ENCODE assay signal across 12 cellular contexts in the genomic region with DNA sequence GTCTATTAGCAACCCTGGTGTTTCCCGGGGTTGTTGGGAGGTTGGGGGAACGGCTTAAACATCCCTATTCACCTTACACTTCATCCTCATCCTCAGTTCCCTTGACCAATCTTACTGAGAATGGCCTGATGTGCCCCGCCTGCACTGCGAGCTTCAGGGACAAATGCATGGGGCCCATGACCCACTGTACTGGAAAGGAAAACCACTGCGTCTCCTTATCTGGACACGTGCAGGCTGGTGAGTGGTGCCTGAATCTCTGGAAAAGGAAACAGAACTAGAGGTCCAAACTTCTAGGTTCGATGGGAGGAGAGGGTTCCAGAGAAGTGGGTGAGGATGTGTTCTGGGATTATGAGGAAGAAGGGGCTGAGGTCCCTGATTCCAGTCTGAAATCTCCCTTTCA. TPM values are rescaled to one million over a fixed set of nuclear protein-coding genes. Genes with fewer than 3 reads are reported as not detected.
DNase-seq lines count a peak whose midpoint lies in the region; ATAC-seq and TF ChIP-seq lines count a peak whose summit lies in the region.
"Had no signal": no experiment of that assay in that cellular context is flagged by ENCODE, and none has a peak within 500 bp of the region (broad histone marks: within the 10 kb centered on the region; RNA-seq: fewer than 3 reads in every experiment).

No MANE protein-coding gene starts in this region.

- no peak overlapping the region for H2BK120ac ChIP-seq in mesendoderm (ENCODE audit: low read depth, low read length)

- H3K4ac ChIP-seq in mesendoderm (ENCODE audit: low read depth, low read length) = no peak overlapping the region

- peaks cover 6% of the 10 kb centered on the region for H3K36me3 Mint-ChIP-seq in activated naive CD4-positive, alpha-beta T cell treated with anti-CD3 and anti-CD28 coated beads for 36 hours (ENCODE audit: low read depth)
- H3K36me3 Mint-ChIP-seq in activated naive CD4-positive, alpha-beta T cell treated with anti-CD3 and anti-CD28 coated beads, Interleukin-2, amount 50 U/mL, for 72 hours = peaks cover 7 to 18% of the 10 kb centered on the region in 2 donors
- H3K36me3 Mint-ChIP-seq in activated naive CD8-positive, alpha-beta T cell = peaks cover 4% of the 10 kb centered on the region
- H3K36me3 Mint-ChIP-seq in MCF 10A (ENCODE audit: insufficient read depth, unreplicated experiment) = peaks cover 13% of the 10 kb centered on the region

- POLR2A ChIA-PET in MCF 10A (lab: Yijun Ruan, JAX) = no interaction called here

- no peak overlapping the region for H2BK15ac ChIP-seq in mesendoderm (replicated peaks; ENCODE audit: low read depth)

- peak overlapping the region; percentile 16 for H3K9ac ChIP-seq in mesendoderm (ENCODE audit: low read length)

- no peak overlapping the region for H3K18ac ChIP-seq in mesendoderm (ENCODE audit: low read length)

- H3K4me3 ChIP-seq in mesendoderm (ENCODE audit: low read length) = no peak overlapping the region
- peak overlapping the region; percentile 47 to 49 for H3K4me3 ChIP-seq in tibial artery

- TF ChIP-seq CTCF in tibial artery (IDR thresholded peaks at IDR 0.05) (no peak), MCF 10A (IDR thresholded peaks at IDR 0.05; ENCODE audit: unreplicated experiment) (no peak)

- H3K79me1 ChIP-seq in mesendoderm (ENCODE audit: low read length) = peaks cover 1% of the 10 kb centered on the region

- H4K8ac ChIP-seq in mesendoderm (ENCODE audit: low read depth, low read length) = no peak overlapping the region

- peak overlapping the region; percentile 15 for H2AK5ac ChIP-seq in mesendoderm (ENCODE audit: low read length)

- H2BK5ac ChIP-seq in mesendoderm (ENCODE audit: low read length) = no peak overlapping the region

- H4K5ac ChIP-seq in mesendoderm (ENCODE audit: low read length) = no peak overlapping the region

- H3K27ac ChIP-seq in mesendoderm (ENCODE audit: low read depth, low read length) (no peak overlapping the region), tibial artery (peak overlapping the region in 1 of 2 donors; percentile 65)

- intact Hi-C loops in activated naive CD4-positive, alpha-beta T cell treated with anti-CD3 and anti-CD28 coated beads for 36 hours (cut with micrococcal nuclease) = loop anchor here (2.0 kb wide), 1 partner anchor 19 kb away; no protein-coding TSS in a partner anchor
- intact Hi-C loops in tibial artery (cut with DNase I; ENCODE audit: low total_unique reads) = no loop called here
- intact Hi-C loops in sciatic nerve (cut with DNase I) = no loop called here
- intact Hi-C loops in MCF 10A (cut with micrococcal nuclease) = no loop called here

- no CpG with 5 or more reads among the region's 7 CpGs for WGBS in mesendoderm (ENCODE audit: extremely low coverage, insufficient coverage, low lambda C conversion rate)

- no TSS peak for BruUV-seq in MCF 10A (replicated peaks; lab: Mats Ljungman, UMichigan)

- H3K4me1 ChIP-seq in mesendoderm (ENCODE audit: control insufficient read depth, low read depth, low read length) (peaks cover 6% of the 10 kb centered on the region), tibial artery (peaks cover 0 to 16% (median 3%) of the 10 kb centered on the region in 4 donors)

- H3K4me3 Mint-ChIP-seq in activated naive CD4-positive, alpha-beta T cell treated with anti-CD3 and anti-CD28 coated beads for 36 hours = peak overlapping the region; percentile 9
- H3K4me3 Mint-ChIP-seq in activated naive CD8-positive, alpha-beta T cell = peak overlapping the region; percentile 51
- H3K4me3 Mint-ChIP-seq in MCF 10A (ENCODE audit: unreplicated experiment) = no peak overlapping the region

- no peak for ATAC-seq in activated naive CD4-positive, alpha-beta T cell treated with anti-CD3 and anti-CD28 coated beads, Interleukin-2, amount 50 U/mL, for 72 hours
- no peak for ATAC-seq in sciatic nerve

- H3K27me3 Mint-ChIP-seq in activated naive CD4-positive, alpha-beta T cell treated with anti-CD3 and anti-CD28 coated beads for 36 hours (ENCODE audit: low read depth) = no peaks in the 10 kb centered on the region
- H3K27me3 Mint-ChIP-seq in activated naive CD8-positive, alpha-beta T cell = no peaks in the 10 kb centered on the region
- peaks cover 14% of the 10 kb centered on the region for H3K27me3 Mint-ChIP-seq in MCF 10A (ENCODE audit: insufficient read depth, unreplicated experiment)

- H3K27ac Mint-ChIP-seq in activated naive CD4-positive, alpha-beta T cell treated with anti-CD3 and anti-CD28 coated beads for 36 hours = no peak overlapping the region
- no peak overlapping the region for H3K27ac Mint-ChIP-seq in activated naive CD4-positive, alpha-beta T cell treated with anti-CD3 and anti-CD28 coated beads, Interleukin-2, amount 50 U/mL, for 72 hours
- H3K27ac Mint-ChIP-seq in activated naive CD8-positive, alpha-beta T cell = peak overlapping the region; percentile 70
- no peak overlapping the region for H3K27ac Mint-ChIP-seq in MCF 10A (ENCODE audit: low read depth, unreplicated experiment)

- no peaks in the 10 kb centered on the region for H3K9me3 ChIP-seq in tibial artery

- H3K79me2 ChIP-seq in mesendoderm (ENCODE audit: control insufficient read depth, insufficient read depth, low read length) = no peaks in the 10 kb centered on the region

- peaks cover 12% of the 10 kb centered on the region for H3K4me1 Mint-ChIP-seq in activated naive CD4-positive, alpha-beta T cell treated with anti-CD3 and anti-CD28 coated beads for 36 hours (ENCODE audit: low read depth)
- peaks cover 32% of the 10 kb centered on the region for H3K4me1 Mint-ChIP-seq in activated naive CD8-positive, alpha-beta T cell (ENCODE audit: low read depth)
- H3K4me1 Mint-ChIP-seq in MCF 10A (ENCODE audit: insufficient read depth, unreplicated experiment) = no peaks in the 10 kb centered on the region

- DNase-seq in activated naive CD4-positive, alpha-beta T cell treated with anti-CD3 and anti-CD28 coated beads for 36 hours = no peak
- no peak for DNase-seq in activated naive CD4-positive, alpha-beta T cell treated with anti-CD3 and anti-CD28 coated beads, Interleukin-2, amount 50 U/mL, for 72 hours (ENCODE audit: low spot score in 2 of 2)
- DNase-seq in mesendoderm = no peak
- no peak for DNase-seq in tibial artery
- no peak for DNase-seq in germinal center (ENCODE audit: low spot score)
- DNase-seq in sciatic nerve (ENCODE audit: low spot score) = no peak
- DNase-seq in MCF 10A (ENCODE audit: unreplicated experiment) = no peak
- DNase-seq: activated CD4-positive, alpha-beta T cell treated with anti-CD3 and anti-CD28 coated beads, Interleukin-2, amount 50 U/mL, for 48 hours; H7; Karpas-422 had no signal

- CTCF ChIA-PET in activated naive CD4-positive, alpha-beta T cell treated with anti-CD3 and anti-CD28 coated beads for 36 hours (lab: Charles Lee) = no interaction called here
- CTCF ChIA-PET in MCF 10A (lab: Yijun Ruan, JAX) = no interaction called here

- H3K23ac ChIP-seq in mesendoderm (ENCODE audit: low read length) = no peak overlapping the region

- H3K9me3 Mint-ChIP-seq in activated naive CD4-positive, alpha-beta T cell treated with anti-CD3 and anti-CD28 coated beads for 36 hours = no peaks in the 10 kb centered on the region
- H3K9me3 Mint-ChIP-seq in activated naive CD4-positive, alpha-beta T cell treated with anti-CD3 and anti-CD28 coated beads, Interleukin-2, amount 50 U/mL, for 72 hours = no peaks in the 10 kb centered on the region
- H3K9me3 Mint-ChIP-seq in activated naive CD8-positive, alpha-beta T cell (ENCODE audit: low read depth) = no peaks in the 10 kb centered on the region
- no peaks in the 10 kb centered on the region for H3K9me3 Mint-ChIP-seq in MCF 10A (ENCODE audit: unreplicated experiment)

- peak overlapping the region; percentile 80 for H3K56ac ChIP-seq in mesendoderm (ENCODE audit: low read length)

- H3K36me3 ChIP-seq in mesendoderm (ENCODE audit: control insufficient read depth, insufficient read depth, low read length) = no peaks in the 10 kb centered on the region
- H3K36me3 ChIP-seq in tibial artery = no peaks in the 10 kb centered on the region

- H3K4me2 ChIP-seq in mesendoderm (ENCODE audit: low read length) = peak overlapping the region; percentile 0

- no peaks in the 10 kb centered on the region for H3K27me3 ChIP-seq in mesendoderm (ENCODE audit: insufficient read depth, low read length, poor library complexity)
- no peaks in the 10 kb centered on the region for H3K27me3 ChIP-seq in tibial artery

RNA-seq across cellular contexts. Expression of a gene that starts 5.9 kb away (rescaled TPM):
- total RNA-seq in activated naive CD4-positive, alpha-beta T cell treated with anti-CD3 and anti-CD28 coated beads for 36 hours = 1 to 10 TPM; 3.2 to 3.8 TPM
- total RNA-seq in activated naive CD4-positive, alpha-beta T cell treated with anti-CD3 and anti-CD28 coated beads, Interleukin-2, amount 50 U/mL, for 72 hours = 1 to 10 TPM; 6.5 to 9.0 TPM
- 8.6 TPM for polyA plus RNA-seq in mesendoderm (2013, experiment 1 of 2)
- 8.5 TPM for polyA plus RNA-seq in mesendoderm (2013, experiment 2 of 2)
- total RNA-seq in sciatic nerve = 8.0 TPM
- total RNA-seq in MCF 10A (2022) = 0.74 TPM in 1 of 2 replicates, not detected in the other
- total RNA-seq: SK-MEL-5 had no signal

RNA-seq across cellular contexts. Expression of a gene that starts 6.1 kb away (rescaled TPM):
- 10 to 100 TPM; 33.7 to 34.5 TPM for total RNA-seq in activated naive CD4-positive, alpha-beta T cell treated with anti-CD3 and anti-CD28 coated beads for 36 hours
- 10 to 100 TPM; 36.9 to 39.5 TPM for total RNA-seq in activated naive CD4-positive, alpha-beta T cell treated with anti-CD3 and anti-CD28 coated beads, Interleukin-2, amount 50 U/mL, for 72 hours
- 25.6 TPM for polyA plus RNA-seq in mesendoderm (2013, experiment 1 of 2)
- 24.3 TPM for polyA plus RNA-seq in mesendoderm (2013, experiment 2 of 2)
- total RNA-seq in sciatic nerve (24.8 TPM), MCF 10A (2022) (18.0 and 20.6 TPM in 2 replicates)

RNA-seq across cellular contexts. Expression of a gene that starts 14.5 kb away (rescaled TPM):
- 10 to 100 TPM; 17.2 to 18.7 TPM for total RNA-seq in activated naive CD4-positive, alpha-beta T cell treated with anti-CD3 and anti-CD28 coated beads for 36 hours
- total RNA-seq in activated naive CD4-positive, alpha-beta T cell treated with anti-CD3 and anti-CD28 coated beads, Interleukin-2, amount 50 U/mL, for 72 hours = 10 to 100 TPM; 21.6 to 29.4 TPM
- polyA plus RNA-seq in mesendoderm (2013, experiment 1 of 2) = 10.8 TPM
- polyA plus RNA-seq in mesendoderm (2013, experiment 2 of 2) = 9.5 TPM
- total RNA-seq in sciatic nerve = 22.2 TPM
- total RNA-seq in MCF 10A (2022) = 21.0 and 26.5 TPM in 2 replicates

RNA-seq across cellular contexts. Expression of a gene that starts 14.9 kb away (rescaled TPM):
- 10 to 100 TPM; 11.6 to 11.7 TPM for total RNA-seq in activated naive CD4-positive, alpha-beta T cell treated with anti-CD3 and anti-CD28 coated beads for 36 hours
- total RNA-seq in activated naive CD4-positive, alpha-beta T cell treated with anti-CD3 and anti-CD28 coated beads, Interleukin-2, amount 50 U/mL, for 72 hours = 10 to 100 TPM; 15.9 to 19.6 TPM
- polyA plus RNA-seq in mesendoderm (2013, experiment 1 of 2) = 19.7 TPM
- polyA plus RNA-seq in mesendoderm (2013, experiment 2 of 2) = 20.0 TPM
- 14.3 TPM for total RNA-seq in sciatic nerve
- total RNA-seq in MCF 10A (2022) = 13.2 and 18.4 TPM in 2 replicates

RNA-seq across cellular contexts. Expression of a gene that starts 30.4 kb away (rescaled TPM):
- under 1 TPM; 0.21 to 0.27 TPM for total RNA-seq in activated naive CD4-positive, alpha-beta T cell treated with anti-CD3 and anti-CD28 coated beads for 36 hours
- total RNA-seq in activated naive CD4-positive, alpha-beta T cell treated with anti-CD3 and anti-CD28 coated beads, Interleukin-2, amount 50 U/mL, for 72 hours = under 1 TPM; 0.68 to 0.80 TPM
- 0.08 TPM for polyA plus RNA-seq in mesendoderm (2013, experiment 1 of 2)
- 0.08 TPM for polyA plus RNA-seq in mesendoderm (2013, experiment 2 of 2)
- total RNA-seq in sciatic nerve = 0.58 TPM
- 0.28 and 0.88 TPM in 2 replicates for total RNA-seq in MCF 10A (2022)
- total RNA-seq: SK-MEL-5 had no signal
